In genomic region chr19:33158365-33158764, GRCh38 we compare ENCODE assay signal across 18 cellular contexts. TPM values are rescaled to one million over a fixed set of nuclear protein-coding genes. Genes with fewer than 3 reads are reported as not detected.
"Had no signal": no experiment of that assay in that cellular context is flagged by ENCODE, and none has a peak within 500 bp of the region (broad histone marks: within the 10 kb centered on the region; RNA-seq: fewer than 3 reads in every experiment).

No MANE protein-coding gene starts in this region.

- DNase-seq: activated CD4-positive, alpha-beta T cell treated with anti-CD3 and anti-CD28 coated beads for 36 hours; activated effector memory CD4-positive, alpha-beta T cell treated with anti-CD3 and anti-CD28 coated beads, Interleukin-2, amount 50 U/mL, for 16 hours; amniotic stem cell; caudate nucleus; colonic mucosa; effector CD8-positive, alpha-beta T cell; foreskin keratinocyte; lower lobe of right lung; pancreas; sigmoid colon; SJCRH30; upper lobe of right lung had no signal

- H3K9me3 Mint-ChIP-seq: activated naive CD4-positive, alpha-beta T cell treated with anti-CD3 and anti-CD28 coated beads, Interleukin-2, amount 50 U/mL, for 24 hours; neural progenitor cell had no signal

- H3K4me2 ChIP-seq: neural progenitor cell had no signal

- H3K27me3 Mint-ChIP-seq: activated CD4-positive, alpha-beta T cell treated with anti-CD3 and anti-CD28 coated beads for 36 hours; activated naive CD4-positive, alpha-beta T cell treated with anti-CD3 and anti-CD28 coated beads, Interleukin-2, amount 50 U/mL, for 24 hours had no signal

- H3K27ac Mint-ChIP-seq: activated CD4-positive, alpha-beta T cell treated with anti-CD3 and anti-CD28 coated beads for 36 hours; activated naive CD4-positive, alpha-beta T cell treated with anti-CD3 and anti-CD28 coated beads, Interleukin-2, amount 50 U/mL, for 24 hours; neural progenitor cell had no signal

- H3K4me3 Mint-ChIP-seq: activated CD4-positive, alpha-beta T cell treated with anti-CD3 and anti-CD28 coated beads for 36 hours; activated naive CD4-positive, alpha-beta T cell treated with anti-CD3 and anti-CD28 coated beads, Interleukin-2, amount 50 U/mL, for 24 hours; neural progenitor cell had no signal

- H3K36me3 ChIP-seq: colonic mucosa, lower lobe of right lung, neural progenitor cell, pancreas, sigmoid colon, SJCRH30, spleen, thoracic aorta, upper lobe of right lung had no signal

- H3K27ac ChIP-seq: colonic mucosa, foreskin keratinocyte, lower lobe of right lung, neural progenitor cell, sigmoid colon, SJCRH30, spleen, thoracic aorta, upper lobe of right lung, VCaP had no signal

- H3K27me3 ChIP-seq: colonic mucosa, foreskin keratinocyte, neural progenitor cell, pancreas, sigmoid colon, SJCRH30, spleen, upper lobe of right lung had no signal

- H3K4me1 ChIP-seq: colonic mucosa, foreskin keratinocyte, neural progenitor cell, sigmoid colon, SJCRH30 had no signal

- H3K9ac ChIP-seq: neural progenitor cell had no signal

- H3K9me3 ChIP-seq: colonic mucosa, lower lobe of right lung, pancreas, sigmoid colon, SJCRH30, spleen, thoracic aorta, upper lobe of right lung had no signal

- ATAC-seq: activated CD4-positive, alpha-beta T cell treated with anti-CD3 and anti-CD28 coated beads for 36 hours; foreskin keratinocyte; lower lobe of right lung had no signal

- H3K4me1 Mint-ChIP-seq: neural progenitor cell had no signal

- H3K36me3 Mint-ChIP-seq: activated naive CD4-positive, alpha-beta T cell treated with anti-CD3 and anti-CD28 coated beads, Interleukin-2, amount 50 U/mL, for 24 hours had no signal

- H3K4me3 ChIP-seq: colonic mucosa, lower lobe of right lung, neural progenitor cell, pancreas, sigmoid colon, SJCRH30, spleen, thoracic aorta, upper lobe of right lung had no signal

RNA-seq across cellular contexts. Expression of gene WDR88, which starts 26.5 kb away (rescaled TPM):
- total RNA-seq: activated CD8-positive, alpha-beta memory T cell treated with anti-CD3 and anti-CD28 coated beads for 36 hours; colonic mucosa; foreskin keratinocyte; lower lobe of right lung; pancreas; sigmoid colon; SJCRH30; spleen; thoracic aorta; upper lobe of right lung had no signal
- polyA plus RNA-seq: foreskin keratinocyte, pancreas, sigmoid colon had no signal
